In genomic region chr12:64278421-64278820, GRCh38 we compare ENCODE assay signal across 9 cellular contexts.
"Had no signal": no experiment of that assay in that cellular context is flagged by ENCODE, and none has a peak within 500 bp of the region (broad histone marks: within the 10 kb centered on the region; RNA-seq: fewer than 3 reads in every experiment).

No MANE protein-coding gene starts in this region.

- ATAC-seq: GM23338 had no signal

- H3K4me2 ChIP-seq: GM23338, KMS-11 had no signal

- H3K4me3 ChIP-seq: GM23338 had no signal

- H3K27ac ChIP-seq: KMS-11 had no signal

- H3K9ac ChIP-seq: KMS-11 had no signal

- FAIRE-seq: H1, H54, HTR-8/SVneo had no signal

- DNase-seq: H9, HCEC 1CT, Karpas-422, KBM-7 had no signal

- H2AFZ ChIP-seq: GM23338 had no signal
